Comparison of ENCODE assay signal across 13 cellular contexts in genomic region chr20:58712823-58713731, GRCh38. TPM values are rescaled to one million over a fixed set of nuclear protein-coding genes. Genes with fewer than 3 reads are reported as not detected.
DNase-seq lines count a peak whose midpoint lies in the region; ATAC-seq and TF ChIP-seq lines count a peak whose summit lies in the region.
"Had no signal": no experiment of that assay in that cellular context is flagged by ENCODE, and none has a peak within 500 bp of the region (broad histone marks: within the 10 kb centered on the region; RNA-seq: fewer than 3 reads in every experiment).

No MANE protein-coding gene starts in this region.

- no peaks in the 10 kb centered on the region for H3K36me3 Mint-ChIP-seq in activated CD4-positive, alpha-beta memory T cell treated with anti-CD3 and anti-CD28 coated beads, Interleukin-2, amount 10 ng/mL, durations not matched to agents 7 days and 5 days (ENCODE audit: low read depth)

- H3K4me1 Mint-ChIP-seq in activated CD4-positive, alpha-beta memory T cell treated with anti-CD3 and anti-CD28 coated beads, Interleukin-2, amount 10 ng/mL, durations not matched to agents 7 days and 5 days, result no peaks in the 10 kb centered on the region
- H3K4me1 Mint-ChIP-seq: B cell had no signal

- CTCF ChIA-PET in activated CD4-positive, alpha-beta memory T cell treated with anti-CD3 and anti-CD28 coated beads, Interleukin-2, amount 10 ng/mL, durations not matched to agents 7 days and 5 days (lab: Charles Lee), result no interaction called here

- H3K27me3 Mint-ChIP-seq in activated CD4-positive, alpha-beta memory T cell treated with anti-CD3 and anti-CD28 coated beads, Interleukin-2, amount 10 ng/mL, durations not matched to agents 7 days and 5 days, result no peaks in the 10 kb centered on the region
- H3K27me3 Mint-ChIP-seq: B cell had no signal

- DNase-seq in Right ventricle myocardium inferior (ENCODE audit: missing footprints) (peak; percentile 27), left ventricle myocardium superior (no peak), lower leg skin (ENCODE audit: low spot score in 2 of 2) (peak; percentile 12 to 76), stomach (peak; percentile 14), SIG-M5 (lab: John Stamatoyannopoulos, UW) (no peak), thyroid gland (no peak), globus pallidus (ENCODE audit: low spot score) (no peak)
- peak; percentile 14 for DNase-seq in activated CD4-positive, alpha-beta memory T cell treated with anti-CD3 and anti-CD28 coated beads, Interleukin-2, amount 10 ng/mL, durations not matched to agents 7 days and 5 days
- DNase-seq: DMS153, hypothalamus, mammary epithelial cell, NCI-H345 had no signal

- 89 to 95% methylated on average over 23 of the region's 23 CpGs for WGBS in lower leg skin, 2 donors
- WGBS in stomach, 5 donors, result 90 to 96% (median 95%) methylated on average over 18 to 23 of the region's 23 CpGs
- 91 to 97% methylated on average over 11 to 23 of the region's 23 CpGs for WGBS in thyroid gland, 2 donors

- intact Hi-C loops in Right ventricle myocardium inferior (cut with DNase I), result no loop called here
- intact Hi-C loops in left ventricle myocardium superior (cut with micrococcal nuclease), result no loop called here
- intact Hi-C loops in lower leg skin (cut with DNase I; ENCODE audit: low total_unique reads), result no loop called here
- intact Hi-C loops in stomach (cut with DNase I; ENCODE audit: low total_unique reads), result no loop called here
- intact Hi-C loops in thyroid gland (cut with DNase I), result no loop called here

- H3K4me3 Mint-ChIP-seq in activated CD4-positive, alpha-beta memory T cell treated with anti-CD3 and anti-CD28 coated beads, Interleukin-2, amount 10 ng/mL, durations not matched to agents 7 days and 5 days, result no peak overlapping the region
- H3K4me3 Mint-ChIP-seq: B cell had no signal

- TF ChIP-seq POLR2A in lower leg skin (IDR thresholded peaks at IDR 0.05) (no peak), stomach (IDR thresholded peaks at IDR 0.05) (no peak), thyroid gland (IDR thresholded peaks at IDR 0.05) (no peak)

- TF ChIP-seq CTCF in lower leg skin (IDR thresholded peaks at IDR 0.05) (no peak), stomach (IDR thresholded peaks at IDR 0.05) (no peak), thyroid gland (IDR thresholded peaks at IDR 0.05) (no peak)

- peaks cover 0 to 62% (median 38%) of the 10 kb centered on the region in 4 donors for H3K36me3 ChIP-seq in stomach
- H3K36me3 ChIP-seq in thyroid gland, result no peaks in the 10 kb centered on the region

- TF ChIP-seq EP300 in stomach (IDR thresholded peaks at IDR 0.05), result no peak

- H3K9me3 Mint-ChIP-seq in activated CD4-positive, alpha-beta memory T cell treated with anti-CD3 and anti-CD28 coated beads, Interleukin-2, amount 10 ng/mL, durations not matched to agents 7 days and 5 days, result no peaks in the 10 kb centered on the region

- H3K27me3 ChIP-seq in stomach (no peaks in the 10 kb centered on the region), thyroid gland (no peaks in the 10 kb centered on the region)

- POLR2A ChIA-PET in activated CD4-positive, alpha-beta memory T cell treated with anti-CD3 and anti-CD28 coated beads, Interleukin-2, amount 10 ng/mL, durations not matched to agents 7 days and 5 days (lab: Charles Lee), result no interaction called here

- no peak for ATAC-seq in Right ventricle myocardium inferior
- no peak for ATAC-seq in left ventricle myocardium superior

- no peak overlapping the region for H3K4me3 ChIP-seq in lower leg skin (ENCODE audit: low read depth, poor library complexity, severe bottlenecking)
- H3K4me3 ChIP-seq in stomach, result no peak overlapping the region
- H3K4me3 ChIP-seq in thyroid gland (replicated peaks in 1 of 3), result no peak overlapping the region

- H3K4me1 ChIP-seq in stomach (peaks cover 0 to 11% (median 9%) of the 10 kb centered on the region in 4 donors), thyroid gland (no peaks in the 10 kb centered on the region)

- H3K27ac Mint-ChIP-seq in activated CD4-positive, alpha-beta memory T cell treated with anti-CD3 and anti-CD28 coated beads, Interleukin-2, amount 10 ng/mL, durations not matched to agents 7 days and 5 days, result no peak overlapping the region
- H3K27ac Mint-ChIP-seq: B cell had no signal

- H3K27ac ChIP-seq in stomach (no peak overlapping the region), thyroid gland (no peak overlapping the region)

- no peaks in the 10 kb centered on the region for H3K9me3 ChIP-seq in stomach
- H3K9me3 ChIP-seq in thyroid gland, result no peaks in the 10 kb centered on the region

RNA-seq across cellular contexts. Expression of gene NPEPL1, which starts 20.5 kb away (rescaled TPM):
- total RNA-seq in Right ventricle myocardium inferior (23.3 TPM), left ventricle myocardium superior (26.4 TPM), lower leg skin (10 to 100 TPM; 21.7 to 37.9 (median 29.7) TPM), stomach (100 to 1,000 TPM in 2 of 5 donors, 10 to 100 TPM in 3; 29.7 to 134 (median 60.7) TPM), thyroid gland (10 to 100 TPM; 41.6 to 56.0 (median 47.2) TPM)
- total RNA-seq in activated CD4-positive, alpha-beta memory T cell treated with anti-CD3 and anti-CD28 coated beads, Interleukin-2, amount 10 ng/mL, durations not matched to agents 7 days and 5 days, result 10 to 100 TPM; 29.1 to 30.7 TPM
- polyA plus RNA-seq in stomach, result 10 to 100 TPM; 15.3 to 36.2 (median 27.8) TPM

Comparison
In these comparisons a context has a peak if more than half of its experiments do, and no peak if none do; other contexts are left out.
1. DNase-seq: peak in Right ventricle myocardium inferior (single experiment), activated CD4-positive, alpha-beta memory T cell treated with anti-CD3 and anti-CD28 coated beads, Interleukin-2, amount 10 ng/mL, durations not matched to agents 7 days and 5 days (single experiment), lower leg skin (2 of 2) and stomach (single experiment); none in left ventricle myocardium superior (single experiment), SIG-M5 (single experiment), thyroid gland (0 of 2) and globus pallidus (single experiment).